In genomic region chr13:26896986-26897668, GRCh38 we compare ENCODE assay signal across 17 cellular contexts.
DNase-seq lines count a peak whose midpoint lies in the region; ATAC-seq and TF ChIP-seq lines count a peak whose summit lies in the region.
"Had no signal": no experiment of that assay in that cellular context is flagged by ENCODE, and none has a peak within 500 bp of the region (broad histone marks: within the 10 kb centered on the region; RNA-seq: fewer than 3 reads in every experiment).

No MANE protein-coding gene starts in this region.

- H2BK120ac ChIP-seq in neuronal stem cell (ENCODE audit: low read depth, low read length), result no peak overlapping the region

- H3K27me3 Mint-ChIP-seq in activated naive CD4-positive, alpha-beta T cell treated with anti-CD3 and anti-CD28 coated beads, Interleukin-2, amount 50 U/mL, for 24 hours, result peaks cover 17% of the 10 kb centered on the region
- peaks cover 14% of the 10 kb centered on the region for H3K27me3 Mint-ChIP-seq in activated naive CD4-positive, alpha-beta T cell treated with anti-CD3 and anti-CD28 coated beads, Interleukin-2, amount 10 ng/mL, durations not matched to agents 7 days and 5 days
- H3K27me3 Mint-ChIP-seq in endodermal cell (ENCODE audit: insufficient read depth), result peaks cover 2% of the 10 kb centered on the region

- H3K79me1 ChIP-seq in neuronal stem cell (ENCODE audit: low read depth, low read length), result no peaks in the 10 kb centered on the region

- no peak overlapping the region for H3K4me2 ChIP-seq in neuronal stem cell (ENCODE audit: insufficient read depth, low read length, poor library complexity, severe bottlenecking)

- H3K9ac ChIP-seq in NT2/D1 (ENCODE audit: insufficient read length, low read depth) (peak overlapping the region; percentile 10), endodermal cell (ENCODE audit: extremely low read depth, low read length, poor library complexity, severe bottlenecking) (peak overlapping the region; percentile 19), neuronal stem cell (ENCODE audit: low read depth, low read length, poor library complexity) (no peak overlapping the region)

- ATAC-seq in HG03342 (IDR thresholded peaks at IDR 0.05; ENCODE audit: unreplicated experiment), result no peak

- H2AK5ac ChIP-seq in neuronal stem cell (ENCODE audit: low read depth, low read length), result no peak overlapping the region

- no peak overlapping the region for H2AFZ ChIP-seq in neuronal stem cell (ENCODE audit: low read length)

- H3K9me3 ChIP-seq in NT2/D1 (ENCODE audit: insufficient read depth, low read length) (no peaks in the 10 kb centered on the region), endodermal cell (ENCODE audit: control insufficient read depth, low read length) (no peaks in the 10 kb centered on the region), neuronal stem cell (replicated peaks in 1 of 2; ENCODE audit: control insufficient read depth in 2 of 2, insufficient read depth in 1 of 2, low read depth in 1 of 2, low read length in 2 of 2) (no peaks in the 10 kb centered on the region)
- H3K9me3 ChIP-seq: Caco-2 had no signal

- H3K9me3 Mint-ChIP-seq in activated naive CD4-positive, alpha-beta T cell treated with anti-CD3 and anti-CD28 coated beads, Interleukin-2, amount 50 U/mL, for 24 hours, result no peaks in the 10 kb centered on the region
- no peaks in the 10 kb centered on the region for H3K9me3 Mint-ChIP-seq in activated naive CD4-positive, alpha-beta T cell treated with anti-CD3 and anti-CD28 coated beads, Interleukin-2, amount 10 ng/mL, durations not matched to agents 7 days and 5 days
- H3K9me3 Mint-ChIP-seq in endodermal cell, result no peaks in the 10 kb centered on the region
- H3K9me3 Mint-ChIP-seq: CD4-positive, alpha-beta T cell had no signal

- no peaks in the 10 kb centered on the region for H3K36me3 ChIP-seq in NT2/D1 (ENCODE audit: insufficient read depth, insufficient read length, low read length)
- H3K36me3 ChIP-seq in endodermal cell (ENCODE audit: control insufficient read depth, insufficient read depth, low read length), result no peaks in the 10 kb centered on the region
- no peaks in the 10 kb centered on the region for H3K36me3 ChIP-seq in neuronal stem cell (replicated peaks in 1 of 2; ENCODE audit: control insufficient read depth in 2 of 2, insufficient read depth in 2 of 2, low read length in 2 of 2)

- WGBS in endodermal cell (ENCODE audit: insufficient coverage in 1 of 2, insufficient read length in 1 of 2), 2 experiments, result 34 to 40% methylated on average over 3 to 4 of the region's 4 CpGs
- no CpG with 5 or more reads among the region's 4 CpGs for WGBS in neuronal stem cell (ENCODE audit: extremely low coverage in 2 of 2, insufficient read length in 2 of 2, insufficient replicate concordance in 1 of 2), 2 donors

- H3K4me3 ChIP-seq in NT2/D1 (ENCODE audit: insufficient read length, low read depth) (no peak overlapping the region), endodermal cell (ENCODE audit: low read length) (no peak overlapping the region), neuronal stem cell (ENCODE audit: low read length in 2 of 2) (no peak overlapping the region)

- no peak overlapping the region for H2BK12ac ChIP-seq in neuronal stem cell (ENCODE audit: low read length)

- no peak overlapping the region for H4K91ac ChIP-seq in neuronal stem cell (ENCODE audit: low read depth, low read length, poor library complexity)

- H3K4me3 Mint-ChIP-seq in activated naive CD4-positive, alpha-beta T cell treated with anti-CD3 and anti-CD28 coated beads, Interleukin-2, amount 50 U/mL, for 24 hours, result no peak overlapping the region
- no peak overlapping the region for H3K4me3 Mint-ChIP-seq in activated naive CD4-positive, alpha-beta T cell treated with anti-CD3 and anti-CD28 coated beads, Interleukin-2, amount 10 ng/mL, durations not matched to agents 7 days and 5 days
- H3K4me3 Mint-ChIP-seq in endodermal cell, result peak overlapping the region; percentile 3
- H3K4me3 Mint-ChIP-seq: CD4-positive, alpha-beta T cell had no signal

- H2BK5ac ChIP-seq in neuronal stem cell (ENCODE audit: low read length), result peak overlapping the region; percentile 43

- H3K18ac ChIP-seq in neuronal stem cell (ENCODE audit: low read length), result no peak overlapping the region

- CTCF ChIA-PET in activated naive CD4-positive, alpha-beta T cell treated with anti-CD3 and anti-CD28 coated beads, Interleukin-2, amount 10 ng/mL, durations not matched to agents 7 days and 5 days (lab: Charles Lee), result interaction anchor here (1.8 kb wide), 1 partner anchor 18 kb away, joined by 4 read pairs; no protein-coding TSS in a partner anchor

- peak overlapping the region; percentile 3 for H3K27ac ChIP-seq in endodermal cell (ENCODE audit: low read depth, low read length)
- peak overlapping the region; percentile 77 for H3K27ac ChIP-seq in neuronal stem cell (replicated peaks; ENCODE audit: low read length)

- H3K4me1 ChIP-seq in NT2/D1 (ENCODE audit: insufficient read depth, insufficient read length), result no peaks in the 10 kb centered on the region
- H3K4me1 ChIP-seq in endodermal cell (ENCODE audit: control insufficient read depth, insufficient read depth, low read length), result peaks cover 20% of the 10 kb centered on the region
- peaks cover 0 to 33% of the 10 kb centered on the region in 2 donors for H3K4me1 ChIP-seq in neuronal stem cell (ENCODE audit: control insufficient read depth in 2 of 2, insufficient read depth in 1 of 2, low read depth in 1 of 2, low read length in 2 of 2)
- H3K4me1 ChIP-seq: Caco-2 had no signal

- no peaks in the 10 kb centered on the region for H3K36me3 Mint-ChIP-seq in activated naive CD4-positive, alpha-beta T cell treated with anti-CD3 and anti-CD28 coated beads, Interleukin-2, amount 50 U/mL, for 24 hours
- H3K36me3 Mint-ChIP-seq in activated naive CD4-positive, alpha-beta T cell treated with anti-CD3 and anti-CD28 coated beads, Interleukin-2, amount 10 ng/mL, durations not matched to agents 7 days and 5 days, result no peaks in the 10 kb centered on the region
- no peaks in the 10 kb centered on the region for H3K36me3 Mint-ChIP-seq in endodermal cell (ENCODE audit: low read depth)

- no peaks in the 10 kb centered on the region for H3K27me3 ChIP-seq in NT2/D1 (ENCODE audit: insufficient read depth, insufficient read length)
- H3K27me3 ChIP-seq in endodermal cell (ENCODE audit: control insufficient read depth, insufficient read depth, low read length, poor library complexity, severe bottlenecking), result no peaks in the 10 kb centered on the region
- peaks cover 0 to 10% (median 2%) of the 10 kb centered on the region in 3 experiments for H3K27me3 ChIP-seq in neuronal stem cell (ENCODE audit: control insufficient read depth in 3 of 3, insufficient read depth in 3 of 3, low read depth in 1 of 3, low read length in 3 of 3)

- no peak overlapping the region for H2BK15ac ChIP-seq in neuronal stem cell (ENCODE audit: low read length)

- no peak overlapping the region for H3K14ac ChIP-seq in neuronal stem cell (ENCODE audit: low read length)

- H3K4ac ChIP-seq in neuronal stem cell (ENCODE audit: low read length), result no peak overlapping the region

- TF ChIP-seq CTCF in endodermal cell (conservative IDR thresholded peaks at IDR 0.05), result no peak

- no peak for DNase-seq in activated naive CD4-positive, alpha-beta T cell treated with anti-CD3 and anti-CD28 coated beads, Interleukin-2, amount 10 ng/mL, durations not matched to agents 7 days and 5 days
- DNase-seq in NT2/D1 (ENCODE audit: low read depth, low spot score), result no peak
- peak; percentile 83 for DNase-seq in endodermal cell
- peak; percentile 29 for DNase-seq in neuronal stem cell (ENCODE audit: low spot score)
- DNase-seq in DMS 273 (lab: John Stamatoyannopoulos, UW; ENCODE audit: unreplicated experiment), result no peak
- no peak for DNase-seq in activated CD8-positive, alpha-beta memory T cell treated with anti-CD3 and anti-CD28 coated beads, Interleukin-2, amount 50 U/mL, for 48 hours
- DNase-seq: CD4-positive, alpha-beta T cell; EL; NCI-H1105; NCI-H2081 treated with DMSO at 0.1 percent for 48 hours; NCI-H446 treated with DMSO at 0.1 percent for 48 hours; NCI-H69; NK-92 treated with Interleukin-12 subunit alpha and Interleukin-12 subunit beta, amount 100 ng/mL, for 24 hours; SHP77 had no signal

- H3K4me1 Mint-ChIP-seq in activated naive CD4-positive, alpha-beta T cell treated with anti-CD3 and anti-CD28 coated beads, Interleukin-2, amount 50 U/mL, for 24 hours, result no peaks in the 10 kb centered on the region
- no peaks in the 10 kb centered on the region for H3K4me1 Mint-ChIP-seq in activated naive CD4-positive, alpha-beta T cell treated with anti-CD3 and anti-CD28 coated beads, Interleukin-2, amount 10 ng/mL, durations not matched to agents 7 days and 5 days
- peaks cover 49% of the 10 kb centered on the region for H3K4me1 Mint-ChIP-seq in endodermal cell

- H4K8ac ChIP-seq in neuronal stem cell (ENCODE audit: low read depth, low read length), result no peak overlapping the region

- H3K23ac ChIP-seq in neuronal stem cell (ENCODE audit: low read depth, low read length, poor library complexity), result no peak overlapping the region

- H3K27ac Mint-ChIP-seq in activated naive CD4-positive, alpha-beta T cell treated with anti-CD3 and anti-CD28 coated beads, Interleukin-2, amount 50 U/mL, for 24 hours, result peak overlapping the region; percentile 24
- no peak overlapping the region for H3K27ac Mint-ChIP-seq in activated naive CD4-positive, alpha-beta T cell treated with anti-CD3 and anti-CD28 coated beads, Interleukin-2, amount 10 ng/mL, durations not matched to agents 7 days and 5 days
- H3K27ac Mint-ChIP-seq in endodermal cell, result peak overlapping the region; percentile 91
- H3K27ac Mint-ChIP-seq: CD4-positive, alpha-beta T cell had no signal

Comparison
In these comparisons a context has a peak if more than half of its experiments do, and no peak if none do; other contexts are left out.
1. DNase-seq: peak in endodermal cell (single experiment) and neuronal stem cell (single experiment); none in activated naive CD4-positive, alpha-beta T cell treated with anti-CD3 and anti-CD28 coated beads, Interleukin-2, amount 10 ng/mL, durations not matched to agents 7 days and 5 days (single experiment), NT2/D1 (single experiment), DMS 273 (single experiment) and activated CD8-positive, alpha-beta memory T cell treated with anti-CD3 and anti-CD28 coated beads, Interleukin-2, amount 50 U/mL, for 48 hours (single experiment).